ENCODE assay signal across 29 cellular contexts in genomic region chr17:48184721-48185120, GRCh38.
"Had no signal": no experiment of that assay in that cellular context is flagged by ENCODE, and none has a peak within 500 bp of the region (broad histone marks: within the 10 kb centered on the region; RNA-seq: fewer than 3 reads in every experiment).

No MANE protein-coding gene starts in this region.

- H3K4me3 Mint-ChIP-seq: activated CD4-positive, alpha-beta memory T cell treated with anti-CD3 and anti-CD28 coated beads for 36 hours; activated CD4-positive, alpha-beta T cell treated with anti-CD3 and anti-CD28 coated beads for 36 hours; activated CD4-positive, alpha-beta T cell treated with anti-CD3 and anti-CD28 coated beads, Interleukin-2, amount 10 ng/mL, durations not matched to agents 24 days and 14 days; activated CD8-positive, alpha-beta memory T cell treated with anti-CD3 and anti-CD28 coated beads, Interleukin-2, amount 10 ng/mL, durations not matched to agents 7 days and 5 days; activated CD8-positive, alpha-beta T cell treated with anti-CD3 and anti-CD28 coated beads, Interleukin-2, amount 10 ng/mL, durations not matched to agents 7 days and 5 days; activated naive CD8-positive, alpha-beta T cell; activated T-helper 17 cell treated with anti-CD3 and anti-CD28 coated beads, Interleukin-2, amount 50 U/mL, for 72 hours; effector memory CD8-positive, alpha-beta T cell had no signal

- H3K9me3 Mint-ChIP-seq: activated CD4-positive, alpha-beta memory T cell treated with anti-CD3 and anti-CD28 coated beads for 36 hours; activated CD4-positive, alpha-beta T cell treated with anti-CD3 and anti-CD28 coated beads, Interleukin-2, amount 10 ng/mL, durations not matched to agents 24 days and 14 days; activated T-helper 17 cell treated with anti-CD3 and anti-CD28 coated beads, Interleukin-2, amount 50 U/mL, for 72 hours; effector memory CD8-positive, alpha-beta T cell had no signal

- DNase-seq: activated CD4-positive, alpha-beta memory T cell treated with anti-CD3 and anti-CD28 coated beads for 36 hours; activated CD4-positive, alpha-beta T cell treated with anti-CD3 and anti-CD28 coated beads for 36 hours; activated CD4-positive, alpha-beta T cell treated with anti-CD3 and anti-CD28 coated beads, Interleukin-2, amount 10 ng/mL, durations not matched to agents 24 days and 14 days; activated CD4-positive, CD25-positive, alpha-beta regulatory T cell; activated CD4-positive, CD25-positive, alpha-beta regulatory T cell treated with anti-CD3 and anti-CD28 coated beads, Interleukin-2, amount 50 U/mL, for 72 hours; activated CD8-positive, alpha-beta memory T cell treated with anti-CD3 and anti-CD28 coated beads, Interleukin-2, amount 10 ng/mL, durations not matched to agents 7 days and 5 days; activated CD8-positive, alpha-beta memory T cell treated with anti-CD3 and anti-CD28 coated beads, Interleukin-2, amount 50 U/mL, for 4 hours; activated CD8-positive, alpha-beta T cell treated with anti-CD3 and anti-CD28 coated beads, Interleukin-2, amount 10 ng/mL, durations not matched to agents 7 days and 5 days; activated effector memory CD4-positive, alpha-beta T cell treated with Interleukin-2 at 50 U/mL for 16 hours; activated gamma-delta T cell treated with Interleukin-2 at 50 U/mL for 16 hours; activated naive CD4-positive, alpha-beta T cell treated with anti-CD3 and anti-CD28 coated beads, Interleukin-2, amount 50 U/mL, for 16 hours; activated naive CD4-positive, alpha-beta T cell treated with Interleukin-2 at 50 U/mL for 16 hours; activated T-cell treated with anti-CD3 and anti-CD28 coated beads, Interleukin-2, amount 50 U/mL, for 1 hour; amniotic stem cell; anterior cingulate cortex; brain microvascular endothelial cell; cortex of kidney; dermis blood vessel endothelial cell; effector CD4-positive, alpha-beta T cell; effector memory CD8-positive, alpha-beta T cell; erythroblast; foreskin keratinocyte; gastrocnemius medialis; heart right ventricle; T-helper 1 cell; T-helper 2 cell had no signal

- H3K27me3 Mint-ChIP-seq: activated CD4-positive, alpha-beta memory T cell treated with anti-CD3 and anti-CD28 coated beads for 36 hours; activated CD4-positive, alpha-beta T cell treated with anti-CD3 and anti-CD28 coated beads for 36 hours; activated CD4-positive, alpha-beta T cell treated with anti-CD3 and anti-CD28 coated beads, Interleukin-2, amount 10 ng/mL, durations not matched to agents 24 days and 14 days; activated CD8-positive, alpha-beta memory T cell treated with anti-CD3 and anti-CD28 coated beads, Interleukin-2, amount 10 ng/mL, durations not matched to agents 7 days and 5 days; activated naive CD8-positive, alpha-beta T cell; activated T-helper 17 cell treated with anti-CD3 and anti-CD28 coated beads, Interleukin-2, amount 50 U/mL, for 72 hours; effector memory CD8-positive, alpha-beta T cell had no signal

- H3K9me3 ChIP-seq: esophagus muscularis mucosa, gastrocnemius medialis, heart right ventricle had no signal

- H3K27ac Mint-ChIP-seq: activated CD4-positive, alpha-beta memory T cell treated with anti-CD3 and anti-CD28 coated beads for 36 hours; activated CD4-positive, alpha-beta T cell treated with anti-CD3 and anti-CD28 coated beads for 36 hours; activated CD4-positive, alpha-beta T cell treated with anti-CD3 and anti-CD28 coated beads, Interleukin-2, amount 10 ng/mL, durations not matched to agents 24 days and 14 days; activated CD8-positive, alpha-beta memory T cell treated with anti-CD3 and anti-CD28 coated beads, Interleukin-2, amount 10 ng/mL, durations not matched to agents 7 days and 5 days; activated CD8-positive, alpha-beta T cell treated with anti-CD3 and anti-CD28 coated beads, Interleukin-2, amount 10 ng/mL, durations not matched to agents 7 days and 5 days; activated naive CD8-positive, alpha-beta T cell; activated T-helper 17 cell treated with anti-CD3 and anti-CD28 coated beads, Interleukin-2, amount 50 U/mL, for 72 hours had no signal

- ATAC-seq: activated CD4-positive, alpha-beta T cell treated with anti-CD3 and anti-CD28 coated beads for 36 hours; activated CD8-positive, alpha-beta memory T cell treated with anti-CD3 and anti-CD28 coated beads, Interleukin-2, amount 10 ng/mL, durations not matched to agents 7 days and 5 days; activated CD8-positive, alpha-beta T cell treated with anti-CD3 and anti-CD28 coated beads, Interleukin-2, amount 10 ng/mL, durations not matched to agents 7 days and 5 days; activated T-helper 17 cell treated with anti-CD3 and anti-CD28 coated beads, Interleukin-2, amount 50 U/mL, for 72 hours; effector memory CD8-positive, alpha-beta T cell; foreskin keratinocyte; gastrocnemius medialis; heart right ventricle had no signal
